Comparison of ENCODE assay signal across 7 cellular contexts in genomic region chr17:42915288-42915687, GRCh38. TPM values are rescaled to one million over a fixed set of nuclear protein-coding genes. Genes with fewer than 3 reads are reported as not detected.
"Had no signal": no experiment of that assay in that cellular context is flagged by ENCODE, and none has a peak within 500 bp of the region (broad histone marks: within the 10 kb centered on the region; RNA-seq: fewer than 3 reads in every experiment).

No MANE protein-coding gene starts in this region.

RNA-seq across cellular contexts. Expression of gene G6PC1, which starts 14.7 kb away (rescaled TPM):
- total RNA-seq: GM23248, GM23338, H1, H4, H7, H9, HFFc6 had no signal
- polyA plus RNA-seq: GM23248, GM23338 had no signal
